In the genomic region with DNA sequence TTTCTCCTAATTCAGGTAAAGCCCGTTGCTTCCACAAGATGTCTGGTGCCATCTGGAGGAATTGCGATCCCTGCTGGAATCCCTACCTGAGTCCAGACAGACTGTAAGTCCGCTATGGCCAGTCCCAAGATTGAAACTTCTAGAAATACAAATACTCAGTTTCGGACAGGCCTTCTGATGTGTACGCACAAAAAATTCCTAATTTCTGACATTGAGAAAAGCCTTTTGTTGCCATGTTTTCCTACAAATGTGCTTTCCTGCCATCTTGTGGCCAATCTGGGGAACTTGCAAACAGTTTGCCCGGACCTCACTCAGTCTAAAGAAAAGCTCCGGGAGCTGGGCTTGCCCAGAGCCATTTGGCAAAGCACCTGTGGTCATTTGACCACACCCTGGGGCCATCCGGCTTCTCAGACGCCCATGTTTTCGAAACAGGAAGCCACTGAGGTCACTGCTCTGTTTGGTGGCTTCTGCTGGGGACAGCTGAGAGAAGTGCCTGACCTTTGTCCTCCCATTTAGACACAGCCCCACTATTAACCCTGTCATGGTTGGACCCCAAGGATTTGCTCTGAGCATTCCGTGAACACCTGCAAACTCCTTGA, we compare ENCODE assay signal across 1 cellular context.
TF ChIP-seq lines count a peak whose summit lies in the region.

No MANE protein-coding gene starts in this region.

TF ChIP-seq in H1, 55 proteins besides CTCF, POLR2A, EP300 and RAD21 (continued from another document):
- TF ChIP-seq, protein P1, sequence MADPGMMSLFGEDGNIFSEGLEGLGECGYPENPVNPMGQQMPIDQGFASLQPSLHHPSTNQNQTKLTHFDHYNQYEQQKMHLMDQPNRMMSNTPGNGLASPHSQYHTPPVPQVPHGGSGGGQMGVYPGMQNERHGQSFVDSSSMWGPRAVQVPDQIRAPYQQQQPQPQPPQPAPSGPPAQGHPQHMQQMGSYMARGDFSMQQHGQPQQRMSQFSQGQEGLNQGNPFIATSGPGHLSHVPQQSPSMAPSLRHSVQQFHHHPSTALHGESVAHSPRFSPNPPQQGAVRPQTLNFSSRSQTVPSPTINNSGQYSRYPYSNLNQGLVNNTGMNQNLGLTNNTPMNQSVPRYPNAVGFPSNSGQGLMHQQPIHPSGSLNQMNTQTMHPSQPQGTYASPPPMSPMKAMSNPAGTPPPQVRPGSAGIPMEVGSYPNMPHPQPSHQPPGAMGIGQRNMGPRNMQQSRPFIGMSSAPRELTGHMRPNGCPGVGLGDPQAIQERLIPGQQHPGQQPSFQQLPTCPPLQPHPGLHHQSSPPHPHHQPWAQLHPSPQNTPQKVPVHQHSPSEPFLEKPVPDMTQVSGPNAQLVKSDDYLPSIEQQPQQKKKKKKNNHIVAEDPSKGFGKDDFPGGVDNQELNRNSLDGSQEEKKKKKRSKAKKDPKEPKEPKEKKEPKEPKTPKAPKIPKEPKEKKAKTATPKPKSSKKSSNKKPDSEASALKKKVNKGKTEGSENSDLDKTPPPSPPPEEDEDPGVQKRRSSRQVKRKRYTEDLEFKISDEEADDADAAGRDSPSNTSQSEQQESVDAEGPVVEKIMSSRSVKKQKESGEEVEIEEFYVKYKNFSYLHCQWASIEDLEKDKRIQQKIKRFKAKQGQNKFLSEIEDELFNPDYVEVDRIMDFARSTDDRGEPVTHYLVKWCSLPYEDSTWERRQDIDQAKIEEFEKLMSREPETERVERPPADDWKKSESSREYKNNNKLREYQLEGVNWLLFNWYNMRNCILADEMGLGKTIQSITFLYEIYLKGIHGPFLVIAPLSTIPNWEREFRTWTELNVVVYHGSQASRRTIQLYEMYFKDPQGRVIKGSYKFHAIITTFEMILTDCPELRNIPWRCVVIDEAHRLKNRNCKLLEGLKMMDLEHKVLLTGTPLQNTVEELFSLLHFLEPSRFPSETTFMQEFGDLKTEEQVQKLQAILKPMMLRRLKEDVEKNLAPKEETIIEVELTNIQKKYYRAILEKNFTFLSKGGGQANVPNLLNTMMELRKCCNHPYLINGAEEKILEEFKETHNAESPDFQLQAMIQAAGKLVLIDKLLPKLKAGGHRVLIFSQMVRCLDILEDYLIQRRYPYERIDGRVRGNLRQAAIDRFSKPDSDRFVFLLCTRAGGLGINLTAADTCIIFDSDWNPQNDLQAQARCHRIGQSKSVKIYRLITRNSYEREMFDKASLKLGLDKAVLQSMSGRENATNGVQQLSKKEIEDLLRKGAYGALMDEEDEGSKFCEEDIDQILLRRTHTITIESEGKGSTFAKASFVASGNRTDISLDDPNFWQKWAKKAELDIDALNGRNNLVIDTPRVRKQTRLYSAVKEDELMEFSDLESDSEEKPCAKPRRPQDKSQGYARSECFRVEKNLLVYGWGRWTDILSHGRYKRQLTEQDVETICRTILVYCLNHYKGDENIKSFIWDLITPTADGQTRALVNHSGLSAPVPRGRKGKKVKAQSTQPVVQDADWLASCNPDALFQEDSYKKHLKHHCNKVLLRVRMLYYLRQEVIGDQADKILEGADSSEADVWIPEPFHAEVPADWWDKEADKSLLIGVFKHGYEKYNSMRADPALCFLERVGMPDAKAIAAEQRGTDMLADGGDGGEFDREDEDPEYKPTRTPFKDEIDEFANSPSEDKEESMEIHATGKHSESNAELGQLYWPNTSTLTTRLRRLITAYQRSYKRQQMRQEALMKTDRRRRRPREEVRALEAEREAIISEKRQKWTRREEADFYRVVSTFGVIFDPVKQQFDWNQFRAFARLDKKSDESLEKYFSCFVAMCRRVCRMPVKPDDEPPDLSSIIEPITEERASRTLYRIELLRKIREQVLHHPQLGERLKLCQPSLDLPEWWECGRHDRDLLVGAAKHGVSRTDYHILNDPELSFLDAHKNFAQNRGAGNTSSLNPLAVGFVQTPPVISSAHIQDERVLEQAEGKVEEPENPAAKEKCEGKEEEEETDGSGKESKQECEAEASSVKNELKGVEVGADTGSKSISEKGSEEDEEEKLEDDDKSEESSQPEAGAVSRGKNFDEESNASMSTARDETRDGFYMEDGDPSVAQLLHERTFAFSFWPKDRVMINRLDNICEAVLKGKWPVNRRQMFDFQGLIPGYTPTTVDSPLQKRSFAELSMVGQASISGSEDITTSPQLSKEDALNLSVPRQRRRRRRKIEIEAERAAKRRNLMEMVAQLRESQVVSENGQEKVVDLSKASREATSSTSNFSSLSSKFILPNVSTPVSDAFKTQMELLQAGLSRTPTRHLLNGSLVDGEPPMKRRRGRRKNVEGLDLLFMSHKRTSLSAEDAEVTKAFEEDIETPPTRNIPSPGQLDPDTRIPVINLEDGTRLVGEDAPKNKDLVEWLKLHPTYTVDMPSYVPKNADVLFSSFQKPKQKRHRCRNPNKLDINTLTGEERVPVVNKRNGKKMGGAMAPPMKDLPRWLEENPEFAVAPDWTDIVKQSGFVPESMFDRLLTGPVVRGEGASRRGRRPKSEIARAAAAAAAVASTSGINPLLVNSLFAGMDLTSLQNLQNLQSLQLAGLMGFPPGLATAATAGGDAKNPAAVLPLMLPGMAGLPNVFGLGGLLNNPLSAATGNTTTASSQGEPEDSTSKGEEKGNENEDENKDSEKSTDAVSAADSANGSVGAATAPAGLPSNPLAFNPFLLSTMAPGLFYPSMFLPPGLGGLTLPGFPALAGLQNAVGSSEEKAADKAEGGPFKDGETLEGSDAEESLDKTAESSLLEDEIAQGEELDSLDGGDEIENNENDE (IDR thresholded peaks at IDR 0.05; ENCODE audit: insufficient replicate concordance, low read length), result no peak
